27 cellular contexts compared by ENCODE assay signal in genomic region chr2:30105556-30105955, GRCh38. TPM values are rescaled to one million over a fixed set of nuclear protein-coding genes. Genes with fewer than 3 reads are reported as not detected.
A peak's percentile ranks its signal among the peaks of the same experiment; 100 is the strongest.
DNase-seq lines count a peak whose midpoint lies in the region; ATAC-seq, FAIRE-seq and TF ChIP-seq lines count a peak whose summit lies in the region.
"Had no signal": no experiment of that assay in that cellular context is flagged by ENCODE, and none has a peak within 500 bp of the region (broad histone marks: within the 10 kb centered on the region; RNA-seq: fewer than 3 reads in every experiment).

No MANE protein-coding gene starts in this region.

- no peak overlapping the region for H3K4ac ChIP-seq in mesendoderm (ENCODE audit: low read depth, low read length)

- H3K27me3 ChIP-seq in GM23248 (replicated peaks; ENCODE audit: insufficient read depth) (no peaks in the 10 kb centered on the region), astrocyte (ENCODE audit: insufficient read depth, low read length) (peaks cover 3% of the 10 kb centered on the region), mesendoderm (ENCODE audit: insufficient read depth, low read length, poor library complexity) (no peaks in the 10 kb centered on the region)
- H3K27me3 ChIP-seq: BLaER1 treated with 17β-estradiol and CSF1 and Interleukin-3, amounts not matched to agents 10 nM and 100 nM; MG63 had no signal

- no peak overlapping the region for H3K23ac ChIP-seq in mesendoderm (ENCODE audit: low read length)

- H4K20me1 ChIP-seq in GM23248 (ENCODE audit: insufficient read depth) (no peaks in the 10 kb centered on the region), astrocyte (ENCODE audit: insufficient read depth, low read length) (no peaks in the 10 kb centered on the region)
- H4K20me1 ChIP-seq: BLaER1 treated with 17β-estradiol and CSF1 and Interleukin-3, amounts not matched to agents 10 nM and 100 nM had no signal

- H3K4me1 ChIP-seq in GM23248 (ENCODE audit: insufficient read depth): no peaks in the 10 kb centered on the region
- H3K4me1 ChIP-seq in astrocyte (ENCODE audit: insufficient read depth, low read length): peaks cover 3% of the 10 kb centered on the region
- H3K4me1 ChIP-seq in mesendoderm (ENCODE audit: control insufficient read depth, low read depth, low read length): no peaks in the 10 kb centered on the region

- H3K4me2 ChIP-seq in GM23248 (ENCODE audit: unreplicated experiment) (no peak overlapping the region), astrocyte (ENCODE audit: low read length) (no peak overlapping the region), mesendoderm (ENCODE audit: low read length) (no peak overlapping the region)
- H3K4me2 ChIP-seq: BLaER1 treated with 17β-estradiol and CSF1 and Interleukin-3, amounts not matched to agents 10 nM and 100 nM; PC-9 had no signal

- H2AFZ ChIP-seq in GM23248: no peak overlapping the region
- no peak overlapping the region for H2AFZ ChIP-seq in astrocyte (ENCODE audit: low read depth, low read length)
- H2AFZ ChIP-seq: PC-9 had no signal

- no peak overlapping the region for H2AK5ac ChIP-seq in mesendoderm (ENCODE audit: low read length)

- H3K18ac ChIP-seq in mesendoderm (ENCODE audit: low read length): no peak overlapping the region

- DNase-seq in AG20443 (ENCODE audit: low spot score): peak; percentile 47
- DNase-seq in GM23248: peak; percentile 28
- DNase-seq in astrocyte (ENCODE audit: low read depth): no peak
- peak; percentile 19 for DNase-seq in mesendoderm
- no peak for DNase-seq in NCI-H524 treated with DMSO at 0.1 percent for 48 hours (lab: John Stamatoyannopoulos, UW)
- no peak for DNase-seq in GM10266 (ENCODE audit: extremely low spot score)
- DNase-seq in HuH-7 (ENCODE audit: low spot score): no peak
- DNase-seq: AML-193; CD4-positive, alpha-beta T cell; GDM1; KBM-7; MG63; NCI-H1105 treated with DMSO at 0.1 percent for 48 hours; NCI-H2029; NCI-H446 treated with DMSO at 0.1 percent for 48 hours; NCI-H526 treated with DMSO at 0.1 percent for 48 hours; PC-9; Right ventricle myocardium superior; RPMI8226 had no signal

- H3K9ac ChIP-seq in GM23248 (no peak overlapping the region), astrocyte (ENCODE audit: low read length) (no peak overlapping the region), mesendoderm (ENCODE audit: low read length) (no peak overlapping the region)
- H3K9ac ChIP-seq: BLaER1 treated with 17β-estradiol and CSF1 and Interleukin-3, amounts not matched to agents 10 nM and 100 nM had no signal

- H3K4me1 Mint-ChIP-seq in astrocyte (ENCODE audit: low read depth, unreplicated experiment): peaks cover 2% of the 10 kb centered on the region

- H4K8ac ChIP-seq in mesendoderm (ENCODE audit: low read depth, low read length): no peak overlapping the region

- TF ChIP-seq CTCF in astrocyte (IDR thresholded peaks at IDR 0.05; ENCODE audit: insufficient read depth, low read depth, low read length) (no peak), GM10266 (IDR thresholded peaks at IDR 0.05; ENCODE audit: control insufficient read depth, insufficient read depth, low read depth, missing control alignments) (no peak)

- H3K79me2 ChIP-seq in GM23248 (ENCODE audit: insufficient read depth) (no peaks in the 10 kb centered on the region), astrocyte (ENCODE audit: insufficient read depth, low read length) (no peaks in the 10 kb centered on the region), mesendoderm (ENCODE audit: control insufficient read depth, insufficient read depth, low read length) (no peaks in the 10 kb centered on the region)

- no peaks in the 10 kb centered on the region for H3K79me1 ChIP-seq in mesendoderm (ENCODE audit: low read length)

- no peak overlapping the region for H3K56ac ChIP-seq in mesendoderm (ENCODE audit: low read length)

- FAIRE-seq in astrocyte (lab: Jason Lieb, UNC): peak; percentile 47
- FAIRE-seq: D721Med, GM12891, GM19239, H54, HepG2 had no signal

- no peaks in the 10 kb centered on the region for H3K36me3 Mint-ChIP-seq in astrocyte (ENCODE audit: low read depth, unreplicated experiment)

- no peak overlapping the region for H2BK120ac ChIP-seq in mesendoderm (ENCODE audit: low read depth, low read length)

- H2BK5ac ChIP-seq in mesendoderm (ENCODE audit: low read length): no peak overlapping the region

- H3K36me3 ChIP-seq in GM23248 (ENCODE audit: low read depth) (no peaks in the 10 kb centered on the region), astrocyte (ENCODE audit: insufficient read depth, low read length) (no peaks in the 10 kb centered on the region), mesendoderm (ENCODE audit: control insufficient read depth, insufficient read depth, low read length) (no peaks in the 10 kb centered on the region)
- H3K36me3 ChIP-seq: BLaER1 treated with 17β-estradiol and CSF1 and Interleukin-3, amounts not matched to agents 10 nM and 100 nM; MG63; SJSA1 had no signal

- no peak overlapping the region for H3K4me3 ChIP-seq in GM23248
- no peak overlapping the region for H3K4me3 ChIP-seq in astrocyte (ENCODE audit: insufficient read depth, low read depth, low read length)
- no peak overlapping the region for H3K4me3 ChIP-seq in mesendoderm (ENCODE audit: low read length)
- H3K4me3 ChIP-seq: BLaER1 treated with 17β-estradiol and CSF1 and Interleukin-3, amounts not matched to agents 10 nM and 100 nM; MG63; PC-9; SJSA1 had no signal

- H3K9me3 Mint-ChIP-seq in astrocyte (ENCODE audit: unreplicated experiment): peaks cover 3% of the 10 kb centered on the region
- H3K9me3 Mint-ChIP-seq: CD4-positive, alpha-beta T cell had no signal

- H4K5ac ChIP-seq in mesendoderm (ENCODE audit: low read length): no peak overlapping the region

- H3K9me3 ChIP-seq in GM23248 (ENCODE audit: low read depth) (no peaks in the 10 kb centered on the region), astrocyte (ENCODE audit: insufficient read depth, low read depth, low read length) (no peaks in the 10 kb centered on the region)
- H3K9me3 ChIP-seq: MG63, SJSA1 had no signal

- in situ Hi-C loops in GM23248 (cut with MboI): no loop called here

- no peaks in the 10 kb centered on the region for H3K9me2 ChIP-seq in GM23248 (ENCODE audit: insufficient read depth)

- peak overlapping the region; percentile 3 for H3K27ac Mint-ChIP-seq in astrocyte (ENCODE audit: unreplicated experiment)
- H3K27ac Mint-ChIP-seq: CD4-positive, alpha-beta T cell had no signal

- H3K4me3 Mint-ChIP-seq in astrocyte (ENCODE audit: unreplicated experiment): no peak overlapping the region
- H3K4me3 Mint-ChIP-seq: CD4-positive, alpha-beta T cell had no signal

- ATAC-seq in GM21390 (IDR thresholded peaks at IDR 0.05; ENCODE audit: unreplicated experiment): no peak
- ATAC-seq: HepG2 had no signal

- H3K27ac ChIP-seq in GM23248: no peak overlapping the region
- H3K27ac ChIP-seq in astrocyte (ENCODE audit: low read depth, low read length): no peak overlapping the region
- H3K27ac ChIP-seq in mesendoderm (ENCODE audit: low read depth, low read length): no peak overlapping the region
- H3K27ac ChIP-seq: BLaER1 treated with 17β-estradiol and CSF1 and Interleukin-3, amounts not matched to agents 10 nM and 100 nM; PC-9; SJSA1 had no signal

- H3F3A ChIP-seq in GM23248 (ENCODE audit: insufficient read depth): no peaks in the 10 kb centered on the region

- 51 to 53% methylated on average over 2 of the region's 2 CpGs for WGBS in GM23248 (ENCODE audit: low coverage in 1 of 2, low lambda C conversion rate in 2 of 2, missing lambda C conversion rate in 2 of 2), 2 experiments
- no CpG with 5 or more reads among the region's 2 CpGs for WGBS in mesendoderm (ENCODE audit: extremely low coverage, insufficient coverage, low lambda C conversion rate)

- no peak overlapping the region for H2BK15ac ChIP-seq in mesendoderm (replicated peaks; ENCODE audit: low read depth)

- H3K27me3 Mint-ChIP-seq in astrocyte (ENCODE audit: low read depth, unreplicated experiment): peaks cover 11% of the 10 kb centered on the region

RNA-seq across cellular contexts. Expression of gene YPEL5, which starts 41.3 kb away (rescaled TPM):
- 93.6 and 101 TPM in 2 replicates for total RNA-seq in GM23248 (2014; rRNA removed; shearing (Covaris generic))
- 128 and 129 TPM in 2 replicates for polyA plus RNA-seq in GM23248 (2016; fragmentation: Nextera tagmentation; extraction: Ambion mirVana)
- total RNA-seq in astrocyte: 149 and 162 TPM in 2 replicates
- polyA plus RNA-seq in mesendoderm (2013, experiment 1 of 2): 34.5 TPM
- polyA plus RNA-seq in mesendoderm (2013, experiment 2 of 2): 34.1 TPM

Comparison
In these comparisons a context has a peak if more than half of its experiments do, and no peak if none do; other contexts are left out.
1. DNase-seq: peak in AG20443 (single experiment), GM23248 (single experiment) and mesendoderm (single experiment); none in astrocyte (single experiment), NCI-H524 treated with DMSO at 0.1 percent for 48 hours (single experiment), GM10266 (single experiment) and HuH-7 (single experiment).